Comparison of ENCODE assay signal across 22 cellular contexts in genomic region chr6:116714761-116715160, GRCh38. TPM values are rescaled to one million over a fixed set of nuclear protein-coding genes. Genes with fewer than 3 reads are reported as not detected.
A peak's percentile ranks its signal among the peaks of the same experiment; 100 is the strongest.
DNase-seq lines count a peak whose midpoint lies in the region; ATAC-seq lines count a peak whose summit lies in the region.
"Had no signal": no experiment of that assay in that cellular context is flagged by ENCODE, and none has a peak within 500 bp of the region (broad histone marks: within the 10 kb centered on the region; RNA-seq: fewer than 3 reads in every experiment).

No MANE protein-coding gene starts in this region.

- no peak for ATAC-seq in activated T-helper 17 cell treated with anti-CD3 and anti-CD28 coated beads, Interleukin-2, amount 50 U/mL, for 72 hours (replicated peaks)
- no peak for ATAC-seq in GM19328 (IDR thresholded peaks at IDR 0.05; ENCODE audit: unreplicated experiment)

- peak overlapping the region; percentile 2 for H3K27ac Mint-ChIP-seq in activated T-cell treated with anti-CD3 and anti-CD28 coated beads, Interleukin-2, amount 50 U/mL, for 24 hours
- peak overlapping the region; percentile 60 for H3K27ac Mint-ChIP-seq in activated T-helper 17 cell treated with anti-CD3 and anti-CD28 coated beads, Interleukin-2, amount 50 U/mL, for 72 hours
- H3K27ac Mint-ChIP-seq: CD4-positive, alpha-beta T cell had no signal

- no peak for DNase-seq in activated T-cell treated with anti-CD3 and anti-CD28 coated beads, Interleukin-2, amount 50 U/mL, for 24 hours
- DNase-seq in activated T-cell treated with anti-CD3 and anti-CD28 coated beads, Interleukin-2, amount 50 U/mL, for 1 hour, result no peak
- DNase-seq in MV-4-11 (lab: John Stamatoyannopoulos, UW) (peak; percentile 36), iris pigment epithelial cell (ENCODE audit: low read depth) (peak; percentile 2), NCI-H526 treated with DMSO at 0.1 percent for 48 hours (lab: John Stamatoyannopoulos, UW) (no peak)
- DNase-seq in stimulated activated CD4-positive, alpha-beta T cell treated with anti-CD3 and anti-CD28 coated beads, Interleukin-2, amount 100 ng/mL, for 24 hours, result no peak
- DNase-seq: CD4-positive, alpha-beta T cell; DMS153; GF-D8; GOT3; MM.1S; NCI-H1417; NCI-H187 treated with DMSO at 0.1 percent for 48 hours; NCI-H2227 treated with DMSO at 0.1 percent for 48 hours; NCI-H510A treated with DMSO at 0.1 percent for 48 hours; NCI-H82 had no signal

- no peaks in the 10 kb centered on the region for H3K27me3 Mint-ChIP-seq in activated T-cell treated with anti-CD3 and anti-CD28 coated beads, Interleukin-2, amount 50 U/mL, for 24 hours
- no peaks in the 10 kb centered on the region for H3K27me3 Mint-ChIP-seq in activated T-helper 17 cell treated with anti-CD3 and anti-CD28 coated beads, Interleukin-2, amount 50 U/mL, for 72 hours
- H3K27me3 Mint-ChIP-seq: CD4-positive, alpha-beta T cell had no signal

- peaks cover 12% of the 10 kb centered on the region for H3K4me1 Mint-ChIP-seq in activated T-cell treated with anti-CD3 and anti-CD28 coated beads, Interleukin-2, amount 50 U/mL, for 24 hours (ENCODE audit: low read depth)
- peaks cover 4% of the 10 kb centered on the region for H3K4me1 Mint-ChIP-seq in activated T-helper 17 cell treated with anti-CD3 and anti-CD28 coated beads, Interleukin-2, amount 50 U/mL, for 72 hours

- peaks cover 80% of the 10 kb centered on the region for H3K36me3 Mint-ChIP-seq in activated T-cell treated with anti-CD3 and anti-CD28 coated beads, Interleukin-2, amount 50 U/mL, for 24 hours (ENCODE audit: low read depth)
- H3K36me3 Mint-ChIP-seq in activated T-helper 17 cell treated with anti-CD3 and anti-CD28 coated beads, Interleukin-2, amount 50 U/mL, for 72 hours (ENCODE audit: low read depth), result peaks cover 86% of the 10 kb centered on the region

- H3K9me3 Mint-ChIP-seq in activated T-cell treated with anti-CD3 and anti-CD28 coated beads, Interleukin-2, amount 50 U/mL, for 24 hours, result no peaks in the 10 kb centered on the region
- no peaks in the 10 kb centered on the region for H3K9me3 Mint-ChIP-seq in activated T-helper 17 cell treated with anti-CD3 and anti-CD28 coated beads, Interleukin-2, amount 50 U/mL, for 72 hours
- H3K9me3 Mint-ChIP-seq: CD4-positive, alpha-beta T cell had no signal

- no peak overlapping the region for H3K4me3 Mint-ChIP-seq in activated T-cell treated with anti-CD3 and anti-CD28 coated beads, Interleukin-2, amount 50 U/mL, for 24 hours
- no peak overlapping the region for H3K4me3 Mint-ChIP-seq in activated T-helper 17 cell treated with anti-CD3 and anti-CD28 coated beads, Interleukin-2, amount 50 U/mL, for 72 hours
- H3K4me3 Mint-ChIP-seq: CD4-positive, alpha-beta T cell had no signal

RNA-seq across cellular contexts. Expression of gene KPNA5, which starts 33.8 kb away (rescaled TPM):
- 1 to 10 TPM; 7.9 to 8.7 TPM for total RNA-seq in activated T-helper 17 cell treated with anti-CD3 and anti-CD28 coated beads, Interleukin-2, amount 50 U/mL, for 72 hours

RNA-seq across cellular contexts. Expression of gene ZUP1, which starts 46.2 kb away (rescaled TPM):
- 10 to 100 TPM; 16.3 to 21.6 TPM for total RNA-seq in activated T-helper 17 cell treated with anti-CD3 and anti-CD28 coated beads, Interleukin-2, amount 50 U/mL, for 72 hours

RNA-seq across cellular contexts. Expression of gene FAM162B, which starts 50.8 kb away (rescaled TPM):
- total RNA-seq in activated T-helper 17 cell treated with anti-CD3 and anti-CD28 coated beads, Interleukin-2, amount 50 U/mL, for 72 hours, result not detected
- total RNA-seq: A172; Caco-2; CD4-positive, alpha-beta T cell; LHCN-M2; SK-MEL-5 had no signal

Comparison
In these comparisons a context has a peak if more than half of its experiments do, and no peak if none do; other contexts are left out.
1. DNase-seq: peak in MV-4-11 (single experiment) and iris pigment epithelial cell (single experiment); none in activated T-cell treated with anti-CD3 and anti-CD28 coated beads, Interleukin-2, amount 50 U/mL, for 24 hours (single experiment), activated T-cell treated with anti-CD3 and anti-CD28 coated beads, Interleukin-2, amount 50 U/mL, for 1 hour (single experiment), stimulated activated CD4-positive, alpha-beta T cell treated with anti-CD3 and anti-CD28 coated beads, Interleukin-2, amount 100 ng/mL, for 24 hours (0 of 2) and NCI-H526 treated with DMSO at 0.1 percent for 48 hours (single experiment).